In the genomic region with DNA sequence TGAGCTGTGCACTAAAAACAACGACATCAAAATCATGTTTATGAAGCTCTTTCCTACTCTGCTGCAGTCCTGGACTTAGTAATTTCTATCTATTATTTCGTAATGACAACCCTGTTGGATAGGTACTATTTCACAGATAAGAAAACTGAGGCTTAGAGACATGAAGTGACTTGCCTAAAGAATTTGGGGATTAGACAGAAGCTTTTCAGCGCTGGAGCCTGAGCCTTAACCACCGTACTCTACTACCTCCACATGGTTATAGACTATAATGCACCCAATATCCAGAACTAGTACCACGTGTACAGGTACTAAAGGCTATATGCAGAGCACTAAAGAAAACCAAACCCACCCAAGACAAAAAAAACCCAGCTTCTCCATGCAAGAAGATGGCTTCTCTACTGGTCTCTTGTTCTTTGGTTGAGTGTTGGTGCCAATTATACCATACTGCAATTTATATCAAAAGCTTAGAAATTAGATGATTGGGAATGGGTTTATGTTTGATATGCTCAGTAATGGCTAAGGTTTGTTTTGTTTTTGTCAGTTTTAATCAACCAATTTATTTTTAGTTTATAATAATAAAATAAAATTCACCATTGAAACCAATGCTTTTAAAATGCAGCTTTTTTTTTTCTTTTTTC, we compare ENCODE assay signal across 8 cellular contexts. TPM values are rescaled to one million over a fixed set of nuclear protein-coding genes. Genes with fewer than 3 reads are reported as not detected.
DNase-seq lines count a peak whose midpoint lies in the region; ATAC-seq and TF ChIP-seq lines count a peak whose summit lies in the region.

No MANE protein-coding gene starts in this region.

- H3K9me3 ChIP-seq in upper lobe of left lung, result no peaks in the 10 kb centered on the region
- no peaks in the 10 kb centered on the region for H3K9me3 ChIP-seq in body of pancreas

- TF ChIP-seq EP300 in upper lobe of left lung (IDR thresholded peaks at IDR 0.05), result no peak

- intact Hi-C loops in body of pancreas (cut with DNase I), result no loop called here

- H3K4me1 ChIP-seq in upper lobe of left lung, result no peaks in the 10 kb centered on the region
- no peaks in the 10 kb centered on the region for H3K4me1 ChIP-seq in body of pancreas

- no peak for TF ChIP-seq POLR2A in upper lobe of left lung (IDR thresholded peaks at IDR 0.05)
- TF ChIP-seq POLR2A in body of pancreas (IDR thresholded peaks at IDR 0.05), result no peak

- ATAC-seq in upper lobe of left lung (ENCODE audit: low FRiP score in 2 of 2) (no peak), HG02840 (IDR thresholded peaks at IDR 0.05; ENCODE audit: low FRiP score, unreplicated experiment) (no peak), body of pancreas (no peak)

- H3K27ac Mint-ChIP-seq in glutamatergic neuron (ENCODE audit: unreplicated experiment), result no peak overlapping the region

- no peaks in the 10 kb centered on the region for H3K27me3 Mint-ChIP-seq in glutamatergic neuron (ENCODE audit: unreplicated experiment)

- no peak overlapping the region for H3K4me3 Mint-ChIP-seq in glutamatergic neuron (ENCODE audit: unreplicated experiment)

- no peak overlapping the region for H3K4me3 ChIP-seq in fibroblast of mammary gland (ENCODE audit: control insufficient read depth, low read depth, low read length)
- no peak overlapping the region for H3K4me3 ChIP-seq in upper lobe of left lung
- H3K4me3 ChIP-seq in body of pancreas, result no peak overlapping the region

- DNase-seq in DMS114 treated with DMSO at 0.1 percent for 48 hours (lab: John Stamatoyannopoulos, UW; ENCODE audit: unreplicated experiment) (peak; percentile 53), HCEC 1CT (peak; percentile 35), RPMI8226 (peak; percentile 20), fibroblast of mammary gland (ENCODE audit: low read depth) (no peak), upper lobe of left lung (no peak), glutamatergic neuron (no peak), body of pancreas (no peak)

- no peaks in the 10 kb centered on the region for H3K9me3 Mint-ChIP-seq in glutamatergic neuron (ENCODE audit: unreplicated experiment)

- TF ChIP-seq CTCF in fibroblast of mammary gland (conservative IDR thresholded peaks at IDR 0.05; ENCODE audit: control insufficient read depth, insufficient read depth, low read depth, low read length) (peak; percentile 2), upper lobe of left lung (IDR thresholded peaks at IDR 0.05) (no peak), glutamatergic neuron (IDR thresholded peaks at IDR 0.05; ENCODE audit: partially characterized antibody, unreplicated experiment) (no peak), body of pancreas (IDR thresholded peaks at IDR 0.05) (peak in 3 of 7 experiments; percentile 25 to 36 (median 34))

- H3K36me3 Mint-ChIP-seq in glutamatergic neuron (ENCODE audit: unreplicated experiment), result no peaks in the 10 kb centered on the region

- H3K27me3 ChIP-seq in upper lobe of left lung, result no peaks in the 10 kb centered on the region
- H3K27me3 ChIP-seq in body of pancreas, result no peaks in the 10 kb centered on the region

- H3K27ac ChIP-seq in upper lobe of left lung (no peak overlapping the region), body of pancreas (no peak overlapping the region)

- 76 to 87% methylated on average over 5 of the region's 5 CpGs for WGBS in upper lobe of left lung, 2 donors
- 72 to 74% methylated on average over 5 of the region's 5 CpGs for WGBS in body of pancreas, 2 donors

- H3K4me1 Mint-ChIP-seq in glutamatergic neuron (ENCODE audit: low read depth, unreplicated experiment), result no peaks in the 10 kb centered on the region

- H3K36me3 ChIP-seq in upper lobe of left lung, result no peaks in the 10 kb centered on the region
- no peaks in the 10 kb centered on the region for H3K36me3 ChIP-seq in body of pancreas (replicated peaks in 1 of 2; ENCODE audit: insufficient read depth in 1 of 2, low read depth in 2 of 2)

RNA-seq across cellular contexts. Expression of gene SNX10, which starts 6.5 kb away (rescaled TPM):
- total RNA-seq in upper lobe of left lung, result 10 to 100 TPM; 24.1 to 78.6 (median 36.4) TPM
- total RNA-seq in glutamatergic neuron (ENCODE audit: unreplicated experiment), result 6.1 TPM
- total RNA-seq in body of pancreas, result 1 to 10 TPM; 1.3 to 6.7 TPM

Comparison
In these comparisons a context has a peak if more than half of its experiments do, and no peak if none do; other contexts are left out.
1. DNase-seq: peak in DMS114 treated with DMSO at 0.1 percent for 48 hours (single experiment), HCEC 1CT (single experiment) and RPMI8226 (single experiment); none in fibroblast of mammary gland (single experiment), upper lobe of left lung (0 of 2), glutamatergic neuron (single experiment) and body of pancreas (0 of 4).